ENCODE assay signal across 22 cellular contexts in the genomic region with DNA sequence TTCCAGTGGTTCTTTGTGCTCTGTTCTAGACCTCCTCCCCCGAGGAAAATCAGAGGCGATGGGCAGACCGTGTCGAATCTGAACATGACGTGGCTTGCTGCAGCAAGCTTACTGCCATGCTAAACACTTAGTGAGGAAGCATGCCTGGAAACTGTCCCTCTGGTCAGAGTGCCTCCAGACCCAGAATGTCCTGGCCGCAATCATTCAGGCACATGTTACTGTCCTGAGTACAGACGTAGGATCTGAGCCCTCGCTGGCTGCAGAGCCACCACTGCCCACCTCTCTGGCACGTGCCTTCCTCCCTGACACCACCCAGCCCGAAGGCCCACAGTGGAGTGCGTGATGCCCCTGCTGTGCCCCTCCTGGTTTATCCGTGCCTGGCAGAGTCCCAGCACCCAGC.
DNase-seq lines count a peak whose midpoint lies in the region; TF ChIP-seq lines count a peak whose summit lies in the region.
"Had no signal": no experiment of that assay in that cellular context is flagged by ENCODE, and none has a peak within 500 bp of the region (broad histone marks: within the 10 kb centered on the region; RNA-seq: fewer than 3 reads in every experiment).

No MANE protein-coding gene starts in this region.

- CTCF ChIA-PET in activated CD4-positive, alpha-beta memory T cell treated with anti-CD3 and anti-CD28 coated beads, Interleukin-2, amount 10 ng/mL, durations not matched to agents 7 days and 5 days (lab: Charles Lee): no interaction called here

- peak overlapping the region; percentile 33 for H2BK12ac ChIP-seq in neuronal stem cell (ENCODE audit: low read length)

- no peaks in the 10 kb centered on the region for H3K9me3 Mint-ChIP-seq in activated CD4-positive, alpha-beta memory T cell treated with anti-CD3 and anti-CD28 coated beads, Interleukin-2, amount 10 ng/mL, durations not matched to agents 7 days and 5 days
- H3K9me3 Mint-ChIP-seq: activated naive CD4-positive, alpha-beta T cell treated with anti-CD3 and anti-CD28 coated beads, Interleukin-2, amount 50 U/mL, for 72 hours; activated T-cell treated with anti-CD3 and anti-CD28 coated beads, Interleukin-2, amount 50 U/mL, for 72 hours; effector memory CD8-positive, alpha-beta T cell had no signal

- no peak overlapping the region for H4K91ac ChIP-seq in neuronal stem cell (ENCODE audit: low read depth, low read length, poor library complexity)

- H3K36me3 ChIP-seq in neuronal stem cell (replicated peaks in 1 of 2; ENCODE audit: control insufficient read depth in 2 of 2, insufficient read depth in 2 of 2, low read length in 2 of 2): no peaks in the 10 kb centered on the region
- H3K36me3 ChIP-seq: ascending aorta, Peyer's patch had no signal

- no peak overlapping the region for H3K4ac ChIP-seq in neuronal stem cell (ENCODE audit: low read length)

- H3K27ac ChIP-seq in neuronal stem cell (replicated peaks; ENCODE audit: low read length): no peak overlapping the region
- H3K27ac ChIP-seq: 22Rv1, ascending aorta, Peyer's patch had no signal

- POLR2A ChIA-PET in activated CD4-positive, alpha-beta memory T cell treated with anti-CD3 and anti-CD28 coated beads, Interleukin-2, amount 10 ng/mL, durations not matched to agents 7 days and 5 days (lab: Charles Lee): no interaction called here

- TF ChIP-seq CTCF in epithelial cell of esophagus (IDR thresholded peaks at IDR 0.05; ENCODE audit: insufficient read depth, low read depth, low read length, missing control alignments): no peak

- H2AFZ ChIP-seq in neuronal stem cell (ENCODE audit: low read length): no peak overlapping the region

- no peak overlapping the region for H2BK5ac ChIP-seq in neuronal stem cell (ENCODE audit: low read length)

- H3K9me3 ChIP-seq in neuronal stem cell (replicated peaks in 1 of 2; ENCODE audit: control insufficient read depth in 2 of 2, insufficient read depth in 1 of 2, low read depth in 1 of 2, low read length in 2 of 2): no peaks in the 10 kb centered on the region
- H3K9me3 ChIP-seq: ascending aorta, Caco-2, Peyer's patch had no signal

- H2BK120ac ChIP-seq in neuronal stem cell (ENCODE audit: low read depth, low read length): peak overlapping the region; percentile 35

- H3K4me3 Mint-ChIP-seq in activated CD4-positive, alpha-beta memory T cell treated with anti-CD3 and anti-CD28 coated beads, Interleukin-2, amount 10 ng/mL, durations not matched to agents 7 days and 5 days: no peak overlapping the region
- H3K4me3 Mint-ChIP-seq: activated T-cell treated with anti-CD3 and anti-CD28 coated beads, Interleukin-2, amount 50 U/mL, for 72 hours; B cell; effector memory CD8-positive, alpha-beta T cell had no signal

- peaks cover 3% of the 10 kb centered on the region for H3K27me3 Mint-ChIP-seq in activated CD4-positive, alpha-beta memory T cell treated with anti-CD3 and anti-CD28 coated beads, Interleukin-2, amount 10 ng/mL, durations not matched to agents 7 days and 5 days
- H3K27me3 Mint-ChIP-seq: B cell had no signal

- H3K9ac ChIP-seq in neuronal stem cell (ENCODE audit: low read depth, low read length, poor library complexity): no peak overlapping the region

- no peak overlapping the region for H3K27ac Mint-ChIP-seq in activated CD4-positive, alpha-beta memory T cell treated with anti-CD3 and anti-CD28 coated beads, Interleukin-2, amount 10 ng/mL, durations not matched to agents 7 days and 5 days
- H3K27ac Mint-ChIP-seq: activated naive CD4-positive, alpha-beta T cell treated with anti-CD3 and anti-CD28 coated beads, Interleukin-2, amount 50 U/mL, for 72 hours; activated T-cell treated with anti-CD3 and anti-CD28 coated beads, Interleukin-2, amount 50 U/mL, for 72 hours; B cell; effector memory CD8-positive, alpha-beta T cell had no signal

- no peaks in the 10 kb centered on the region for H3K4me1 Mint-ChIP-seq in activated CD4-positive, alpha-beta memory T cell treated with anti-CD3 and anti-CD28 coated beads, Interleukin-2, amount 10 ng/mL, durations not matched to agents 7 days and 5 days

- H4K8ac ChIP-seq in neuronal stem cell (ENCODE audit: low read depth, low read length): no peak overlapping the region

- H3K4me1 ChIP-seq in neuronal stem cell (ENCODE audit: control insufficient read depth in 2 of 2, insufficient read depth in 1 of 2, low read depth in 1 of 2, low read length in 2 of 2): peaks cover 0 to 2% of the 10 kb centered on the region in 2 donors
- H3K4me1 ChIP-seq: ascending aorta, Caco-2, Peyer's patch had no signal

- H3K36me3 Mint-ChIP-seq in activated CD4-positive, alpha-beta memory T cell treated with anti-CD3 and anti-CD28 coated beads, Interleukin-2, amount 10 ng/mL, durations not matched to agents 7 days and 5 days (ENCODE audit: low read depth): no peaks in the 10 kb centered on the region
- H3K36me3 Mint-ChIP-seq: activated naive CD4-positive, alpha-beta T cell treated with anti-CD3 and anti-CD28 coated beads, Interleukin-2, amount 50 U/mL, for 72 hours had no signal

- no peaks in the 10 kb centered on the region for H3K79me1 ChIP-seq in neuronal stem cell (ENCODE audit: low read depth, low read length)

- peak overlapping the region; percentile 38 for H3K18ac ChIP-seq in neuronal stem cell (ENCODE audit: low read length)

- DNase-seq in DMS 273 (lab: John Stamatoyannopoulos, UW; ENCODE audit: unreplicated experiment): peak; percentile 46
- DNase-seq in DMS 273 treated with DMSO at 0.1 percent for 48 hours (lab: John Stamatoyannopoulos, UW): no peak
- DNase-seq in M059J (ENCODE audit: low read depth): peak; percentile 47
- peak; percentile 76 for DNase-seq in epithelial cell of esophagus (ENCODE audit: low read depth)
- no peak for DNase-seq in neuronal stem cell (ENCODE audit: low spot score)
- DNase-seq in KBM-7: no peak
- DNase-seq in NOMO-1 (lab: John Stamatoyannopoulos, UW; ENCODE audit: unreplicated experiment in 2 of 2): no peak
- DNase-seq in activated CD4-positive, alpha-beta memory T cell treated with anti-CD3 and anti-CD28 coated beads, Interleukin-2, amount 10 ng/mL, durations not matched to agents 7 days and 5 days: no peak
- DNase-seq: activated CD4-positive, CD25-positive, alpha-beta regulatory T cell treated with anti-CD3 and anti-CD28 coated beads, Interleukin-2, amount 50 U/mL, for 72 hours; activated T-cell treated with anti-CD3 and anti-CD28 coated beads, Interleukin-2, amount 50 U/mL, for 72 hours; Caco-2; effector memory CD8-positive, alpha-beta T cell; glutamatergic neuron; MV-4-11; NCI-H1694; NK-92 treated with Interleukin-12 subunit alpha and Interleukin-12 subunit beta, amount 100 ng/mL, for 24 hours; Peyer's patch had no signal

- H3K27me3 ChIP-seq in neuronal stem cell (ENCODE audit: control insufficient read depth in 3 of 3, insufficient read depth in 3 of 3, low read depth in 1 of 3, low read length in 3 of 3): no peaks in the 10 kb centered on the region
- H3K27me3 ChIP-seq: ascending aorta, Peyer's patch had no signal

- H3K4me2 ChIP-seq in neuronal stem cell (ENCODE audit: insufficient read depth, low read length, poor library complexity, severe bottlenecking): no peak overlapping the region

- H2AK5ac ChIP-seq in neuronal stem cell (ENCODE audit: low read depth, low read length): no peak overlapping the region

- peak overlapping the region; percentile 67 for H3K14ac ChIP-seq in neuronal stem cell (ENCODE audit: low read length)

- no CpG with 5 or more reads among the region's 12 CpGs for WGBS in neuronal stem cell (ENCODE audit: extremely low coverage in 2 of 2, insufficient read length in 2 of 2, insufficient replicate concordance in 1 of 2), 2 donors

- H3K4me3 ChIP-seq in epithelial cell of esophagus (ENCODE audit: low read length) (no peak overlapping the region), neuronal stem cell (ENCODE audit: low read length in 2 of 2) (no peak overlapping the region)
- H3K4me3 ChIP-seq: ascending aorta, K562, Peyer's patch had no signal

- in situ Hi-C loops in KBM-7 (cut with MboI; ENCODE audit: low pct_unique_long_range_greater_than_20kb, low sequenced_read_pairs): no loop called here

- H3K23ac ChIP-seq in neuronal stem cell (ENCODE audit: low read depth, low read length, poor library complexity): peak overlapping the region; percentile 45

- H2BK15ac ChIP-seq in neuronal stem cell (ENCODE audit: low read length): peak overlapping the region; percentile 62

Comparison
In these comparisons a context has a peak if more than half of its experiments do, and no peak if none do; other contexts are left out.
1. DNase-seq: peak in DMS 273 (single experiment), M059J (single experiment) and epithelial cell of esophagus (single experiment); none in DMS 273 treated with DMSO at 0.1 percent for 48 hours (single experiment), neuronal stem cell (single experiment), KBM-7 (single experiment), NOMO-1 (0 of 2) and activated CD4-positive, alpha-beta memory T cell treated with anti-CD3 and anti-CD28 coated beads, Interleukin-2, amount 10 ng/mL, durations not matched to agents 7 days and 5 days (single experiment).